In the genomic region with DNA sequence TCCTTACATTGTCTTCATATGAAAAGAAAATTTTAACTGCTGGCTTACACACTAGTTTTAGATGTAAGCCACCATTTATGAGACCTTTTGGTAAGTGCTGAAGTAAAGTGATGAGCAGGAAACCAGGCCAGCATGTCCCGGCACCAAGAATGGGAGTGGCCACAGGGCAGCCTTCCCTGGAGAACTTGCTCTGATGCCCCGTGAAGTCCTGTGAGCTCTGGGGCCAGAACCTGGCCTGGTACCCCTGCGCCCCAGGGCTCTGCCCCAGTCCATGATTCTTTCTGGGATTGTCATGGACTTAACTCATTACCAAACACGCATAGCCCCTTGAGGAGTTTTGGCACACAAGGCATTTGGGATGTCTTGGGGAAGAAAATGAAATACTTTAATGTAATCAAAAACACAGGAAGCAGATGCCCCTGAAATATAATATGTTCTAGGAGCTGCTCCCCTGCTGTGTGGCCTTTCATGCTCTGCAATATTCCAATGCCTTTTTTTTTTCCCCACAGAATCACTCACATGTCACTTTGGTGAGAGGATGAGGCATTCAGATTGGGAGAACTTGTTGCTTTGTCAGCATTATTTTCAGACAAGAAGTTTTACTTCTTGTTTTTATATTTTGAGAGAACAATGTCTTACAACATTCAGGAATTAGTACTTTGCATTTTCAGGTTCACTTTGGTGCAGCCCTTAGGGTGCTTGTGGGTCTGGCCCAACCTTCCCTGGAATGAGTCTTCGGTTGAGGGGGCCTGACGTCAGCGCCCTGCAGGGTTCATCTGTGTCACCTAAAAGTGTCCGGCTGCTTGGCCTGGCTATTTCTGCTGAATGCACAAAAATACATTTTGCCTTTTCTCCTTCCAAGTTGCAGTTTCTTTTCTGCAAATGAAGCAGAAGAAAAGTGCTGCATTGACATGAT, we compare ENCODE assay signal across 18 cellular contexts. TPM values are rescaled to one million over a fixed set of nuclear protein-coding genes. Genes with fewer than 3 reads are reported as not detected.
DNase-seq lines count a peak whose midpoint lies in the region; ATAC-seq and TF ChIP-seq lines count a peak whose summit lies in the region.
"Had no signal": no experiment of that assay in that cellular context is flagged by ENCODE, and none has a peak within 500 bp of the region (broad histone marks: within the 10 kb centered on the region; RNA-seq: fewer than 3 reads in every experiment).

No MANE protein-coding gene starts in this region.

- TF ChIP-seq CTCF in mucosa of descending colon (IDR thresholded peaks at IDR 0.05) (no peak), BE2C (IDR thresholded peaks at IDR 0.05; ENCODE audit: low read depth, low read length) (no peak)

- H3K4me3 ChIP-seq in ACC112 (ENCODE audit: low read depth, low read length) (no peak overlapping the region), mucosa of descending colon (no peak overlapping the region), BE2C (ENCODE audit: low read depth, low read length) (no peak overlapping the region)

- H3K27me3 ChIP-seq in ACC112 (ENCODE audit: insufficient read depth, low read length), result peaks cover 3% of the 10 kb centered on the region; the same call in 1 of the 2 replicates
- H3K27me3 ChIP-seq in BE2C, result no peaks in the 10 kb centered on the region

- peak; percentile 89 for DNase-seq in MV-4-11 (lab: John Stamatoyannopoulos, UW)
- DNase-seq in globus pallidus (ENCODE audit: low spot score), result peak; percentile 51
- no peak for DNase-seq in mucosa of descending colon
- DNase-seq in activated CD4-positive, CD25-positive, alpha-beta regulatory T cell treated with anti-CD3 and anti-CD28 coated beads, Interleukin-2, amount 50 U/mL, for 72 hours, result no peak
- no peak for DNase-seq in retina
- DNase-seq in BE2C, result no peak
- DNase-seq: activated CD8-positive, alpha-beta memory T cell treated with anti-CD3 and anti-CD28 coated beads, Interleukin-2, amount 50 U/mL, for 48 hours; Calu3; GOT3; naive thymus-derived CD8-positive, alpha-beta T cell; NCI-H146; NCI-H526 treated with DMSO at 0.1 percent for 48 hours; stimulated activated naive B cell treated with anti-CD40 and anti-IgM and Interleukin-4, amounts not matched to agents 10 μg/mL and 1 μg/mL and 100 μg/mL, for 72 hours; T-cell had no signal

- intact Hi-C loops in mucosa of descending colon (cut with DNase I, micrococcal nuclease), result no loop called here

- H3K9me3 ChIP-seq in mucosa of descending colon, result peaks cover 7% of the 10 kb centered on the region
- no peaks in the 10 kb centered on the region for H3K9me3 ChIP-seq in BE2C

- H2AFZ ChIP-seq in ACC112 (ENCODE audit: low read length, unreplicated experiment), result peak overlapping the region; percentile 14

- H3K4me1 ChIP-seq in ACC112 (ENCODE audit: control insufficient read depth, insufficient read depth, low read length, unreplicated experiment) (peaks cover 19% of the 10 kb centered on the region), mucosa of descending colon (ENCODE audit: low read depth) (no peaks in the 10 kb centered on the region), BE2C (no peaks in the 10 kb centered on the region)

- ATAC-seq in mucosa of descending colon, result peak; percentile 42
- ATAC-seq in HG03196 (IDR thresholded peaks at IDR 0.05; ENCODE audit: unreplicated experiment), result no peak
- ATAC-seq: activated CD4-positive, CD25-positive, alpha-beta regulatory T cell treated with anti-CD3 and anti-CD28 coated beads, Interleukin-2, amount 50 U/mL, for 24 hours; naive thymus-derived CD8-positive, alpha-beta T cell; Panc1; stimulated activated naive B cell treated with anti-CD40 and anti-IgM and Interleukin-4, amounts not matched to agents 10 μg/mL and 1 μg/mL and 100 μg/mL, for 72 hours; T-cell had no signal

- peak overlapping the region; percentile 52; the same call in 1 of the 2 replicates for H3K27ac ChIP-seq in ACC112 (ENCODE audit: low read depth, low read length)

- no peaks in the 10 kb centered on the region for H3K79me2 ChIP-seq in ACC112 (ENCODE audit: control insufficient read depth, insufficient read depth, low read length, unreplicated experiment)

- H3K36me3 ChIP-seq in ACC112 (ENCODE audit: insufficient read depth, low read length), result no peaks in the 10 kb centered on the region
- H3K36me3 ChIP-seq in mucosa of descending colon (ENCODE audit: low read depth), result no peaks in the 10 kb centered on the region
- H3K36me3 ChIP-seq in BE2C, result no peaks in the 10 kb centered on the region

RNA-seq across cellular contexts. Expression of gene CXCL12, which starts 53.2 kb away (rescaled TPM):
- 10 to 100 TPM; 17.1 to 97.8 (median 51.3) TPM for total RNA-seq in mucosa of descending colon
- polyA plus RNA-seq in BE2C (2012; ENCODE audit: insufficient read depth, insufficient read length, low read depth), result 1.1 TPM
- total RNA-seq: Calu3; naive thymus-derived CD8-positive, alpha-beta T cell had no signal
- polyA plus RNA-seq: naive thymus-derived CD8-positive, alpha-beta T cell had no signal

Comparison
In these comparisons a context has a peak if more than half of its experiments do, and no peak if none do; other contexts are left out.
1. DNase-seq: peak in MV-4-11 (single experiment) and globus pallidus (single experiment); none in mucosa of descending colon (0 of 3), activated CD4-positive, CD25-positive, alpha-beta regulatory T cell treated with anti-CD3 and anti-CD28 coated beads, Interleukin-2, amount 50 U/mL, for 72 hours (single experiment), retina (single experiment) and BE2C (single experiment).